In genomic region chr1:40638097-40639036, GRCh38 we compare ENCODE assay signal across 1 cellular context.
TF ChIP-seq lines count a peak whose summit lies in the region.

No MANE protein-coding gene starts in this region.

TF ChIP-seq in K562, 482 proteins besides CTCF, POLR2A, EP300 and RAD21 (continued from another document and continues in another):
- TF ChIP-seq ARID4B (CRISPR knock-in tag; IDR thresholded peaks at IDR 0.05) (no peak), PHF20 (IDR thresholded peaks at IDR 0.05; ENCODE audit: partially characterized antibody) (no peak), ZNF75A (CRISPR knock-in tag; IDR thresholded peaks at IDR 0.05) (no peak), FUS (optimal IDR thresholded peaks at IDR 0.05; ENCODE audit: low read depth, low read length) (no peak), TCF3 (CRISPR knock-in tag; IDR thresholded peaks at IDR 0.05) (no peak), SREBF2 (CRISPR knock-in tag; IDR thresholded peaks at IDR 0.05) (no peak), EHMT2 (IDR thresholded peaks at IDR 0.05) (peak; percentile 88), CREBBP (IDR thresholded peaks at IDR 0.05; ENCODE audit: low read depth, low read length) (no peak), NFE2 (IDR thresholded peaks at IDR 0.05; ENCODE audit: low read depth) (peak; percentile 83), LARP7 (IDR thresholded peaks at IDR 0.05) (no peak), ZMIZ1 (IDR thresholded peaks at IDR 0.05; ENCODE audit: low read depth in 2 of 2, low read length in 2 of 2) (no peak), TBL1XR1 (IDR thresholded peaks at IDR 0.05; ENCODE audit: low read length in 2 of 2) (no peak), FOXA1 (IDR thresholded peaks at IDR 0.05; ENCODE audit: borderline replicate concordance) (no peak), NEUROD1 (IDR thresholded peaks at IDR 0.05; ENCODE audit: borderline replicate concordance, low read depth, low read length, partially characterized antibody) (no peak), ETS1 (conservative IDR thresholded peaks at IDR 0.05; ENCODE audit: control insufficient read depth, low read depth, low read length) (no peak), HDAC1 (IDR thresholded peaks at IDR 0.05) (no peak), STAT6 (CRISPR knock-in tag; IDR thresholded peaks at IDR 0.05) (no peak), DDX20 (tag; IDR thresholded peaks at IDR 0.05; ENCODE audit: low read depth) (no peak), E2F8 (IDR thresholded peaks at IDR 0.05; ENCODE audit: low read depth, partially characterized antibody) (no peak), ZNF24 (IDR thresholded peaks at IDR 0.05) (no peak), NCOA2 (IDR thresholded peaks at IDR 0.05; ENCODE audit: partially characterized antibody in 2 of 2) (no peak), POLR3A (IDR thresholded peaks at IDR 0.05; ENCODE audit: borderline replicate concordance, extremely low read depth, insufficient read depth, insufficient read length) (no peak), ZNF347 (CRISPR knock-in tag; IDR thresholded peaks at IDR 0.05; ENCODE audit: low read depth) (no peak), MAZ (CRISPR knock-in tag; conservative IDR thresholded peaks at IDR 0.05 in 1 of 2, IDR thresholded peaks at IDR 0.05 in 1 of 2) (0 out of 4 replicates have a peak, but pooled peaks of 1 of the 2 experiments have one; percentile 23), TSC22D4 (tag; IDR thresholded peaks at IDR 0.05) (no peak), ARID3B (CRISPR knock-in tag; IDR thresholded peaks at IDR 0.05; ENCODE audit: borderline replicate concordance) (no peak), NCOA1 (IDR thresholded peaks at IDR 0.05; ENCODE audit: low read depth) (no peak), POLR2B (IDR thresholded peaks at IDR 0.05; ENCODE audit: low read depth, partially characterized antibody) (no peak), THRB (CRISPR knock-in tag; conservative IDR thresholded peaks at IDR 0.05) (no peak), BCOR (IDR thresholded peaks at IDR 0.05) (peak; percentile 67), KLF10 (CRISPR knock-in tag; IDR thresholded peaks at IDR 0.05) (no peak), ZNF384 (IDR thresholded peaks at IDR 0.05; ENCODE audit: low read depth, low read length) (no peak), NFXL1 (CRISPR knock-in tag; IDR thresholded peaks at IDR 0.05) (no peak), FOXJ3 (CRISPR knock-in tag; IDR thresholded peaks at IDR 0.05) (no peak), PHF8 (IDR thresholded peaks at IDR 0.05; ENCODE audit: borderline replicate concordance, low read length) (no peak), CSDE1 (IDR thresholded peaks at IDR 0.05) (no peak), XRCC4 (IDR thresholded peaks at IDR 0.05; ENCODE audit: extremely low read depth, insufficient read depth, insufficient read length) (no peak), NR2C2 (CRISPR knock-in tag; IDR thresholded peaks at IDR 0.05) (peak; percentile 44; the same call in 1 of the 2 replicates), NR2C2 (tag; IDR thresholded peaks at IDR 0.05) (no peak), RBM34 (IDR thresholded peaks at IDR 0.05; ENCODE audit: borderline replicate concordance, insufficient read depth, low read length) (no peak), E2F3 (CRISPR knock-in tag; IDR thresholded peaks at IDR 0.05) (no peak), PHB (CRISPR knock-in tag; IDR thresholded peaks at IDR 0.05) (no peak), ZNF280B (CRISPR knock-in tag; IDR thresholded peaks at IDR 0.05) (no peak), C11orf30 (IDR thresholded peaks at IDR 0.05; ENCODE audit: low read depth) (peak; percentile 68; the same call in 1 of the 2 replicates), SNRNP70 (optimal IDR thresholded peaks at IDR 0.05; ENCODE audit: low read depth, low read length) (no peak), JUN (IDR thresholded peaks at IDR 0.05; ENCODE audit: borderline replicate concordance, low read depth, low read length) (0 out of 2 replicates have a peak, but pooled peaks have one; percentile 33), JUN (CRISPR knock-in tag; IDR thresholded peaks at IDR 0.05; ENCODE audit: borderline replicate concordance) (no peak), DPF2 (IDR thresholded peaks at IDR 0.05) (no peak; the same call in 1 of the 2 replicates), ZNF316 (IDR thresholded peaks at IDR 0.05) (peak; percentile 25; the same call in 1 of the 2 replicates)
